25 cellular contexts compared by ENCODE assay signal in genomic region chr2:216446343-216446742, GRCh38.
"Had no signal": no experiment of that assay in that cellular context is flagged by ENCODE, and none has a peak within 500 bp of the region (broad histone marks: within the 10 kb centered on the region; RNA-seq: fewer than 3 reads in every experiment).

No MANE protein-coding gene starts in this region.

- H3K9me3 Mint-ChIP-seq: activated naive CD4-positive, alpha-beta T cell treated with anti-CD3 and anti-CD28 coated beads, Interleukin-2, amount 10 ng/mL, durations not matched to agents 7 days and 5 days had no signal

- ATAC-seq: activated CD4-positive, alpha-beta T cell treated with anti-CD3 and anti-CD28 coated beads for 36 hours; activated naive CD4-positive, alpha-beta T cell treated with anti-CD3 and anti-CD28 coated beads, Interleukin-2, amount 50 U/mL, for 72 hours; activated T-cell treated with anti-CD3 and anti-CD28 coated beads, Interleukin-2, amount 50 U/mL, for 72 hours; esophagus mucosa had no signal

- DNase-seq: activated CD4-positive, alpha-beta memory T cell treated with anti-CD3 and anti-CD28 coated beads, Interleukin-2, amount 10 ng/mL, durations not matched to agents 7 days and 5 days; activated CD4-positive, alpha-beta T cell treated with anti-CD3 and anti-CD28 coated beads for 36 hours; activated CD4-positive, alpha-beta T cell treated with anti-CD3 and anti-CD28 coated beads, Interleukin-2, amount 10 ng/mL, durations not matched to agents 24 days and 14 days; activated CD4-positive, CD25-positive, alpha-beta regulatory T cell; activated CD4-positive, CD25-positive, alpha-beta regulatory T cell treated with anti-CD3 and anti-CD28 coated beads, Interleukin-2, amount 50 U/mL, for 72 hours; activated CD8-positive, alpha-beta memory T cell treated with anti-CD3 and anti-CD28 coated beads, Interleukin-2, amount 50 U/mL, for 48 hours; activated gamma-delta T cell; activated naive CD4-positive, alpha-beta T cell; activated naive CD4-positive, alpha-beta T cell treated with anti-CD3 and anti-CD28 coated beads, Interleukin-2, amount 10 ng/mL, durations not matched to agents 7 days and 5 days; activated naive CD8-positive, alpha-beta T cell treated with anti-CD3 and anti-CD28 coated beads, Interleukin-2, amount 10 ng/mL, durations not matched to agents 7 days and 5 days; activated T-cell treated with anti-CD3 and anti-CD28 coated beads for 4 hours; activated T-cell treated with anti-CD3 and anti-CD28 coated beads, Interleukin-2, amount 50 U/mL, for 24 hours; activated T-cell treated with anti-CD3 and anti-CD28 coated beads, Interleukin-2, amount 50 U/mL, for 72 hours; central memory CD4-positive, alpha-beta T cell; cerebellar nuclear complex; colonic mucosa; effector CD8-positive, alpha-beta T cell; foreskin fibroblast; T-helper 2 cell had no signal

- H3K4me1 Mint-ChIP-seq: activated CD4-positive, alpha-beta memory T cell treated with anti-CD3 and anti-CD28 coated beads, Interleukin-2, amount 10 ng/mL, durations not matched to agents 7 days and 5 days; activated CD4-positive, alpha-beta T cell treated with anti-CD3 and anti-CD28 coated beads for 36 hours; activated CD4-positive, alpha-beta T cell treated with anti-CD3 and anti-CD28 coated beads, Interleukin-2, amount 10 ng/mL, durations not matched to agents 24 days and 14 days; activated naive CD4-positive, alpha-beta T cell treated with anti-CD3 and anti-CD28 coated beads, Interleukin-2, amount 10 ng/mL, durations not matched to agents 7 days and 5 days had no signal

- H3K36me3 ChIP-seq: colonic mucosa had no signal

- H3K4me3 ChIP-seq: ascending aorta, breast epithelium, cardiac muscle cell, colonic mucosa had no signal

- H3K9me3 ChIP-seq: ascending aorta, breast epithelium, colonic mucosa had no signal

- H3K4me3 Mint-ChIP-seq: activated CD4-positive, alpha-beta memory T cell treated with anti-CD3 and anti-CD28 coated beads, Interleukin-2, amount 10 ng/mL, durations not matched to agents 7 days and 5 days; activated CD4-positive, alpha-beta T cell treated with anti-CD3 and anti-CD28 coated beads for 36 hours; activated CD4-positive, alpha-beta T cell treated with anti-CD3 and anti-CD28 coated beads, Interleukin-2, amount 10 ng/mL, durations not matched to agents 24 days and 14 days; activated naive CD4-positive, alpha-beta T cell treated with anti-CD3 and anti-CD28 coated beads, Interleukin-2, amount 10 ng/mL, durations not matched to agents 7 days and 5 days; activated naive CD8-positive, alpha-beta T cell treated with anti-CD3 and anti-CD28 coated beads, Interleukin-2, amount 10 ng/mL, durations not matched to agents 7 days and 5 days; activated T-cell treated with anti-CD3 and anti-CD28 coated beads, Interleukin-2, amount 50 U/mL, for 24 hours; activated T-cell treated with anti-CD3 and anti-CD28 coated beads, Interleukin-2, amount 50 U/mL, for 72 hours; brain had no signal

- H3K4me1 ChIP-seq: ascending aorta, breast epithelium, colonic mucosa had no signal

- H3K27ac Mint-ChIP-seq: activated CD4-positive, alpha-beta memory T cell treated with anti-CD3 and anti-CD28 coated beads, Interleukin-2, amount 10 ng/mL, durations not matched to agents 7 days and 5 days; activated CD4-positive, alpha-beta T cell treated with anti-CD3 and anti-CD28 coated beads for 36 hours; activated CD4-positive, alpha-beta T cell treated with anti-CD3 and anti-CD28 coated beads, Interleukin-2, amount 10 ng/mL, durations not matched to agents 24 days and 14 days; activated naive CD4-positive, alpha-beta T cell treated with anti-CD3 and anti-CD28 coated beads, Interleukin-2, amount 10 ng/mL, durations not matched to agents 7 days and 5 days; activated naive CD4-positive, alpha-beta T cell treated with anti-CD3 and anti-CD28 coated beads, Interleukin-2, amount 50 U/mL, for 72 hours; activated naive CD8-positive, alpha-beta T cell treated with anti-CD3 and anti-CD28 coated beads, Interleukin-2, amount 10 ng/mL, durations not matched to agents 7 days and 5 days; activated T-cell treated with anti-CD3 and anti-CD28 coated beads, Interleukin-2, amount 50 U/mL, for 24 hours; activated T-cell treated with anti-CD3 and anti-CD28 coated beads, Interleukin-2, amount 50 U/mL, for 72 hours had no signal

- H3K27me3 Mint-ChIP-seq: activated CD4-positive, alpha-beta memory T cell treated with anti-CD3 and anti-CD28 coated beads, Interleukin-2, amount 10 ng/mL, durations not matched to agents 7 days and 5 days; activated CD4-positive, alpha-beta T cell treated with anti-CD3 and anti-CD28 coated beads for 36 hours; activated CD4-positive, alpha-beta T cell treated with anti-CD3 and anti-CD28 coated beads, Interleukin-2, amount 10 ng/mL, durations not matched to agents 24 days and 14 days; activated naive CD4-positive, alpha-beta T cell treated with anti-CD3 and anti-CD28 coated beads, Interleukin-2, amount 10 ng/mL, durations not matched to agents 7 days and 5 days; activated naive CD8-positive, alpha-beta T cell treated with anti-CD3 and anti-CD28 coated beads, Interleukin-2, amount 10 ng/mL, durations not matched to agents 7 days and 5 days; activated T-cell treated with anti-CD3 and anti-CD28 coated beads, Interleukin-2, amount 50 U/mL, for 24 hours; brain had no signal
